11 cellular contexts compared by ENCODE assay signal in the genomic region with DNA sequence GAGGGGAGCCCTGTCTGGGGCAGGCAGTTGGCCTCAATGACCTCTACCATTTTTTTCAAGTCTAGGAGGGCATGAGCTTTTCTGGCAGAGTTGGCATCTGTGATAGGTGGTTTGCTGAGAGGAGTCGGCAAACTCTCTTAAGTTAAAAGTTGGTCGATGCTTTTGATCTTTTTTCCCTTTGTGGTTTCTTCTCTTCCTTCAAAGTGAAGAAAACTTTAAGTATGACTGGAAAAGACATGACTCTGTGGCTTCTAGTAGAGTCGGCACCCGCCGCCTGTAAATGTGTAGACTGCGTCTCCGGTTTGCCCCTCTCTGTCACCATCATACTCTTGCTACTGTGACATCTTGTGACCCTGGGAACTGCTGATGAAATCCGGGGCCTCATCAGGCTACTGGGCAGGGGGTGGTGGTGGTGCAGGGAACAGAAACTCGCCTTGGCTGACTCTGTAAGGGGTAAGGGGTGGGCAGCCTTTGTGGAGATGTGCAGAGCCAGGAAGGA. TPM values are rescaled to one million over a fixed set of nuclear protein-coding genes. Genes with fewer than 3 reads are reported as not detected.
A peak's percentile ranks its signal among the peaks of the same experiment; 100 is the strongest.
DNase-seq lines count a peak whose midpoint lies in the region; ATAC-seq and TF ChIP-seq lines count a peak whose summit lies in the region.
"Had no signal": no experiment of that assay in that cellular context is flagged by ENCODE, and none has a peak within 500 bp of the region (broad histone marks: within the 10 kb centered on the region; RNA-seq: fewer than 3 reads in every experiment).

No MANE protein-coding gene starts in this region.

- H3K4me3 ChIP-seq in DND-41 (ENCODE audit: low read depth in 1 of 2, low read length in 2 of 2) = no peak overlapping the region
- no peak overlapping the region for H3K4me3 ChIP-seq in KMS-11 (IDR thresholded peaks at IDR 0.05; ENCODE audit: insufficient read depth, low read depth, low read length)
- H3K4me3 ChIP-seq in naive thymus-derived CD4-positive, alpha-beta T cell (ENCODE audit: low read length) = peak overlapping the region; percentile 38
- no peak overlapping the region for H3K4me3 ChIP-seq in heart right ventricle
- H3K4me3 ChIP-seq: esophagus muscularis mucosa had no signal

- H3K27ac ChIP-seq in DND-41 (ENCODE audit: low read length) = peak overlapping the region; percentile 56
- no peak overlapping the region; the same call in 1 of the 2 replicates for H3K27ac ChIP-seq in KMS-11
- H3K27ac ChIP-seq in naive thymus-derived CD4-positive, alpha-beta T cell (ENCODE audit: low read depth, low read length) = peak overlapping the region; percentile 63
- H3K27ac ChIP-seq in heart right ventricle = peak overlapping the region in 2 of 10 donors; percentile 4 to 97

- H3K27ac Mint-ChIP-seq in activated T-cell treated with anti-CD3 and anti-CD28 coated beads, Interleukin-2, amount 50 U/mL, for 24 hours = peak overlapping the region; percentile 90
- peak overlapping the region in 8 of 9 donors; percentile 88 to 98 (median 93) for H3K27ac Mint-ChIP-seq in naive thymus-derived CD4-positive, alpha-beta T cell

- H3K9me3 Mint-ChIP-seq in activated T-cell treated with anti-CD3 and anti-CD28 coated beads, Interleukin-2, amount 50 U/mL, for 24 hours = no peaks in the 10 kb centered on the region
- H3K9me3 Mint-ChIP-seq in naive thymus-derived CD4-positive, alpha-beta T cell = no peaks in the 10 kb centered on the region

- peaks cover 83% of the 10 kb centered on the region for H3K4me1 Mint-ChIP-seq in activated T-cell treated with anti-CD3 and anti-CD28 coated beads, Interleukin-2, amount 50 U/mL, for 24 hours (ENCODE audit: low read depth)
- H3K4me1 Mint-ChIP-seq in naive thymus-derived CD4-positive, alpha-beta T cell = peaks cover 72 to 87% (median 80%) of the 10 kb centered on the region in 7 donors

- intact Hi-C loops in naive thymus-derived CD4-positive, alpha-beta T cell (cut with micrococcal nuclease) = loop anchor here (1.0 to 10.0 kb wide), 9 partner anchors 21 to 384 kb away; partner anchors contain the start of genes ATG16L1 (in 2 of the 2), GIGYF2 (in 1 of the 2) and INPP5D (in 1 of the 2)
- intact Hi-C loops in heart right ventricle (cut with DNase I) = no loop called here

- H3K4me1 ChIP-seq in DND-41 (ENCODE audit: insufficient read depth, low read length) = peaks cover 38% of the 10 kb centered on the region
- peaks cover 64% of the 10 kb centered on the region for H3K4me1 ChIP-seq in KMS-11 (ENCODE audit: low read depth, poor library complexity, severe bottlenecking)
- H3K4me1 ChIP-seq in naive thymus-derived CD4-positive, alpha-beta T cell (ENCODE audit: control insufficient read depth in 2 of 2, insufficient read depth in 2 of 2, low read length in 2 of 2) = peaks cover 90 to 98% of the 10 kb centered on the region in 2 donors
- H3K4me1 ChIP-seq in heart right ventricle = peaks cover 8 to 96% (median 55%) of the 10 kb centered on the region in 9 donors

- H3K27me3 Mint-ChIP-seq in activated T-cell treated with anti-CD3 and anti-CD28 coated beads, Interleukin-2, amount 50 U/mL, for 24 hours = no peaks in the 10 kb centered on the region
- no peaks in the 10 kb centered on the region for H3K27me3 Mint-ChIP-seq in naive thymus-derived CD4-positive, alpha-beta T cell

- H3K4me2 ChIP-seq in DND-41 (ENCODE audit: insufficient read depth, low read length) (no peak overlapping the region), KMS-11 (peak overlapping the region; percentile 94; the same call in 1 of the 2 replicates)

- peaks cover 70% of the 10 kb centered on the region for H3K36me3 Mint-ChIP-seq in activated T-cell treated with anti-CD3 and anti-CD28 coated beads, Interleukin-2, amount 50 U/mL, for 24 hours (ENCODE audit: low read depth)
- H3K36me3 Mint-ChIP-seq in naive thymus-derived CD4-positive, alpha-beta T cell = peaks cover 0 to 59% (median 20%) of the 10 kb centered on the region in 5 donors

- H4K20me1 ChIP-seq in DND-41 (ENCODE audit: insufficient read depth, low read length) = peaks cover 56% of the 10 kb centered on the region
- H4K20me1 ChIP-seq in KMS-11 (ENCODE audit: insufficient read depth) = no peaks in the 10 kb centered on the region

- DNase-seq in DND-41 = peak; percentile 81
- peak; percentile 67 for DNase-seq in activated T-cell treated with anti-CD3 and anti-CD28 coated beads, Interleukin-2, amount 50 U/mL, for 24 hours
- peak in 8 of 9 donors; percentile 55 to 80 (median 74) for DNase-seq in naive thymus-derived CD4-positive, alpha-beta T cell
- DNase-seq in cerebellum (ENCODE audit: low spot score) = no peak
- DNase-seq in heart right ventricle = no peak
- no peak for DNase-seq in HT-29 (ENCODE audit: low spot score)
- no peak for DNase-seq in cortex of kidney (lab: John Stamatoyannopoulos, UW)
- DNase-seq: NCI-H2171 treated with DMSO at 0.1 percent for 48 hours had no signal

- H3K27me3 ChIP-seq in DND-41 (ENCODE audit: insufficient read depth, low read length, poor library complexity) (no peaks in the 10 kb centered on the region), KMS-11 (ENCODE audit: insufficient read depth, low read depth) (no peaks in the 10 kb centered on the region), heart right ventricle (peaks cover 0 to 3% (median 0%) of the 10 kb centered on the region in 7 donors)
- H3K27me3 ChIP-seq in naive thymus-derived CD4-positive, alpha-beta T cell (ENCODE audit: control insufficient read depth in 2 of 2, insufficient read depth in 2 of 2, low read length in 2 of 2) = no peaks in the 10 kb centered on the region

- H3K4me3 Mint-ChIP-seq in activated T-cell treated with anti-CD3 and anti-CD28 coated beads, Interleukin-2, amount 50 U/mL, for 24 hours = peak overlapping the region; percentile 66
- peak overlapping the region; percentile 74 to 86 (median 81) for H3K4me3 Mint-ChIP-seq in naive thymus-derived CD4-positive, alpha-beta T cell

- POLR2A ChIA-PET in naive thymus-derived CD4-positive, alpha-beta T cell (lab: Charles Lee) = interaction anchor here (1.1 to 13.0 kb wide), 3 partner anchors 15 to 20 kb away, joined by 4 to 144 read pairs (median 37); partner anchors contain the start of gene INPP5D

- no peak for TF ChIP-seq CTCF in DND-41 (IDR thresholded peaks at IDR 0.05; ENCODE audit: borderline replicate concordance, extremely low read depth, low read length, poor library complexity, severe bottlenecking)
- no peak for TF ChIP-seq CTCF in KMS-11 (conservative IDR thresholded peaks at IDR 0.05; ENCODE audit: low read depth, low read length)
- TF ChIP-seq CTCF in heart right ventricle (IDR thresholded peaks at IDR 0.05) = no peak

- H2AFZ ChIP-seq in DND-41 (ENCODE audit: low read depth, low read length) (no peak overlapping the region), KMS-11 (ENCODE audit: low read depth) (no peak overlapping the region)

- peaks cover 39% of the 10 kb centered on the region for H3K36me3 ChIP-seq in DND-41 (ENCODE audit: insufficient read depth, low read length)
- H3K36me3 ChIP-seq in KMS-11 (ENCODE audit: insufficient read depth) = no peaks in the 10 kb centered on the region; the same call in 1 of the 2 replicates
- peaks cover 0 to 4% (median 0%) of the 10 kb centered on the region in 3 experiments for H3K36me3 ChIP-seq in naive thymus-derived CD4-positive, alpha-beta T cell (ENCODE audit: control insufficient read depth in 2 of 3, insufficient read depth in 3 of 3, low read length in 3 of 3)
- peaks cover 0 to 30% (median 0%) of the 10 kb centered on the region in 9 donors for H3K36me3 ChIP-seq in heart right ventricle
- H3K36me3 ChIP-seq: esophagus muscularis mucosa had no signal

- H3K9me3 ChIP-seq in DND-41 (ENCODE audit: insufficient read depth, low read length, severe bottlenecking) (no peaks in the 10 kb centered on the region), heart right ventricle (no peaks in the 10 kb centered on the region)
- H3K9me3 ChIP-seq in naive thymus-derived CD4-positive, alpha-beta T cell (ENCODE audit: control insufficient read depth in 2 of 3, low read length in 3 of 3) = no peaks in the 10 kb centered on the region
- H3K9me3 ChIP-seq: esophagus muscularis mucosa had no signal

- CTCF ChIA-PET in naive thymus-derived CD4-positive, alpha-beta T cell (lab: Charles Lee) = interaction anchor here (2.5 to 5.0 kb wide), 2 partner anchors 21 to 27 kb away, joined by 10 to 20 read pairs; partner anchors contain the start of gene INPP5D

- 91% methylated on average over 9 of the region's 9 CpGs for WGBS in heart right ventricle, 2 donors

- ATAC-seq in DND-41 (ENCODE audit: insufficient read depth, low read depth) = peak; percentile 92
- peak; percentile 67 for ATAC-seq in naive thymus-derived CD4-positive, alpha-beta T cell
- no peak for ATAC-seq in heart right ventricle
- ATAC-seq: HCT116 had no signal

- H3K79me2 ChIP-seq in DND-41 (ENCODE audit: insufficient read depth, low read length) (peaks cover 9% of the 10 kb centered on the region), KMS-11 (ENCODE audit: insufficient read depth, low read depth) (0 out of 2 replicates have a peak, but pooled peaks cover 11% of the 10 kb centered on the region)

- H3K9ac ChIP-seq in DND-41 (ENCODE audit: low read depth, low read length) (no peak overlapping the region), KMS-11 (no peak overlapping the region)

RNA-seq across cellular contexts. Expression of gene INPP5D, which starts 21.1 kb away (rescaled TPM):
- 100 to 1,000 TPM; 106 to 232 (median 126) TPM for total RNA-seq in naive thymus-derived CD4-positive, alpha-beta T cell
- 100 to 1,000 TPM in 1 of 2 donors, 10 to 100 TPM in 1; 41.0 to 122 TPM for polyA plus RNA-seq in naive thymus-derived CD4-positive, alpha-beta T cell
- total RNA-seq in cerebellum = 4.9 TPM
- total RNA-seq in heart right ventricle = 10 to 100 TPM in 1 of 10 donors, 1 to 10 TPM in 9; 2.9 to 17.2 (median 5.7) TPM
- polyA plus RNA-seq in heart right ventricle = 1 to 10 TPM; 3.6 to 7.5 TPM
- total RNA-seq in HT-29 (2014; rRNA removed; shearing (Covaris generic)) = 26.9 and 28.6 TPM in 2 replicates

RNA-seq across cellular contexts. Expression of gene NEU2, which starts 48.8 kb away (rescaled TPM):
- total RNA-seq in naive thymus-derived CD4-positive, alpha-beta T cell = not detected
- polyA plus RNA-seq in naive thymus-derived CD4-positive, alpha-beta T cell = not detected
- total RNA-seq in cerebellum = not detected
- total RNA-seq in heart right ventricle = not detected
- not detected for polyA plus RNA-seq in heart right ventricle
- not detected in 2 replicates for total RNA-seq in HT-29 (2014; rRNA removed; shearing (Covaris generic))
- total RNA-seq: esophagus muscularis mucosa had no signal

Comparison
In these comparisons a context has a peak if more than half of its experiments do, and no peak if none do; other contexts are left out.
1. ATAC-seq: peak in DND-41 (single experiment) and naive thymus-derived CD4-positive, alpha-beta T cell (single experiment); none in heart right ventricle (0 of 8).
2. DNase-seq: peak in DND-41 (single experiment), activated T-cell treated with anti-CD3 and anti-CD28 coated beads, Interleukin-2, amount 50 U/mL, for 24 hours (single experiment) and naive thymus-derived CD4-positive, alpha-beta T cell (8 of 9); none in cerebellum (single experiment), heart right ventricle (0 of 2), HT-29 (single experiment) and cortex of kidney (single experiment).
3. intact Hi-C loops: an anchor here in naive thymus-derived CD4-positive, alpha-beta T cell (1.0 to 10.0 kb wide); none called in heart right ventricle.